20 cellular contexts compared by ENCODE assay signal in genomic region chr5:127306647-127307046, GRCh38. TPM values are rescaled to one million over a fixed set of nuclear protein-coding genes. Genes with fewer than 3 reads are reported as not detected.
A peak's percentile ranks its signal among the peaks of the same experiment; 100 is the strongest.
DNase-seq lines count a peak whose midpoint lies in the region; ATAC-seq and TF ChIP-seq lines count a peak whose summit lies in the region.
"Had no signal": no experiment of that assay in that cellular context is flagged by ENCODE, and none has a peak within 500 bp of the region (broad histone marks: within the 10 kb centered on the region; RNA-seq: fewer than 3 reads in every experiment).

No MANE protein-coding gene starts in this region.

- no peak for TF ChIP-seq CTCF in choroid plexus epithelial cell (conservative IDR thresholded peaks at IDR 0.05; ENCODE audit: low read depth, low read length)

- WGBS in mesenchymal stem cell = 86% methylated on average over 8 of the region's 8 CpGs
- 89 to 90% methylated on average over 8 of the region's 8 CpGs for WGBS in aorta, 2 donors

- DNase-seq in amniotic epithelial cell (ENCODE audit: low read depth) (peak; percentile 44), choroid plexus epithelial cell (ENCODE audit: low read depth) (peak; percentile 54), mesenchymal stem cell (no peak), NCI-H526 (lab: John Stamatoyannopoulos, UW) (no peak), aorta (no peak)
- DNase-seq: ACHN, AML-193, DMS 273 treated with DMSO at 0.1 percent for 48 hours, H7, NCI-H1048, NCI-H146, NCI-H2081 treated with DMSO at 0.1 percent for 48 hours, NCI-H510A treated with DMSO at 0.1 percent for 48 hours had no signal

- H3K18ac ChIP-seq in mesenchymal stem cell (ENCODE audit: low read depth in 1 of 2, low read length in 2 of 2) = no peak overlapping the region

- no peak overlapping the region for H2BK15ac ChIP-seq in mesenchymal stem cell (ENCODE audit: low read depth, poor library complexity, severe bottlenecking)

- intact Hi-C loops in aorta (cut with DNase I) = no loop called here

- ATAC-seq in HG02759 (IDR thresholded peaks at IDR 0.05; ENCODE audit: unreplicated experiment) (no peak), aorta (ENCODE audit: low FRiP score) (no peak), HG03025 (IDR thresholded peaks at IDR 0.05; ENCODE audit: low FRiP score, unreplicated experiment) (no peak)
- ATAC-seq: Panc1, Right ventricle myocardium inferior had no signal

- no peak overlapping the region for H2BK12ac ChIP-seq in mesenchymal stem cell (ENCODE audit: low read length in 2 of 2)

- peak overlapping the region; percentile 94 for H2AK5ac ChIP-seq in mesenchymal stem cell (ENCODE audit: low read length, severe bottlenecking)

- H3K9me3 ChIP-seq in mesenchymal stem cell (ENCODE audit: control insufficient read depth, low read length) = no peaks in the 10 kb centered on the region
- H3K9me3 ChIP-seq in aorta (ENCODE audit: control insufficient read depth, low read length) = peaks cover 1% of the 10 kb centered on the region

- H3K4me3 ChIP-seq in choroid plexus epithelial cell (ENCODE audit: low read depth, low read length) (no peak overlapping the region), mesenchymal stem cell (ENCODE audit: insufficient read depth in 1 of 2, low read depth in 1 of 2, low read length in 2 of 2) (no peak overlapping the region), aorta (ENCODE audit: low read length in 2 of 2) (no peak overlapping the region)
- H3K4me3 ChIP-seq: SK-N-MC had no signal

- H3K27me3 ChIP-seq in mesenchymal stem cell (ENCODE audit: control insufficient read depth in 1 of 2, insufficient read depth in 1 of 2, low read length in 2 of 2) (no peaks in the 10 kb centered on the region), aorta (ENCODE audit: control insufficient read depth in 1 of 2, insufficient read depth in 2 of 2, low read length in 1 of 2) (no peaks in the 10 kb centered on the region)

- H3K4me2 ChIP-seq in mesenchymal stem cell (ENCODE audit: low read length, poor library complexity, severe bottlenecking) = no peak overlapping the region
- H3K4me2 ChIP-seq: KMS-11 had no signal

- H2AFZ ChIP-seq in mesenchymal stem cell (ENCODE audit: low read depth, low read length) = no peak overlapping the region

- no peak overlapping the region for H2BK120ac ChIP-seq in mesenchymal stem cell (ENCODE audit: low read depth, low read length)

- peak overlapping the region; percentile 50 for H4K91ac ChIP-seq in mesenchymal stem cell (ENCODE audit: low read length)

- H3K79me1 ChIP-seq in mesenchymal stem cell (replicated peaks; ENCODE audit: low read length, poor library complexity, severe bottlenecking) = no peaks in the 10 kb centered on the region

- peak overlapping the region in 1 of 2 experiments; percentile 79 for H3K14ac ChIP-seq in mesenchymal stem cell (ENCODE audit: low read length in 2 of 2)

- H3K9ac ChIP-seq in mesenchymal stem cell (ENCODE audit: low read length) = no peak overlapping the region
- H3K9ac ChIP-seq: KMS-11 had no signal

- no peak overlapping the region for H3K4ac ChIP-seq in mesenchymal stem cell (ENCODE audit: low read depth in 1 of 2, low read length in 2 of 2)

- H2BK5ac ChIP-seq in mesenchymal stem cell (ENCODE audit: low read depth, low read length, poor library complexity, severe bottlenecking) = no peak overlapping the region

- H3K36me3 ChIP-seq in mesenchymal stem cell (ENCODE audit: control insufficient read depth in 1 of 2, insufficient read depth in 2 of 2, low read depth in 1 of 2, low read length in 2 of 2) (no peaks in the 10 kb centered on the region), aorta (ENCODE audit: control insufficient read depth in 1 of 2, insufficient read depth in 2 of 2, low read length in 1 of 2) (no peaks in the 10 kb centered on the region)

- peak overlapping the region; percentile 14 for H3K27ac ChIP-seq in mesenchymal stem cell (ENCODE audit: low read length, poor library complexity, severe bottlenecking)
- H3K27ac ChIP-seq in aorta (ENCODE audit: low read depth in 1 of 2, low read length in 2 of 2) = no peak overlapping the region
- H3K27ac ChIP-seq: KMS-11, SK-N-MC had no signal

- H3K23ac ChIP-seq in mesenchymal stem cell (ENCODE audit: low read length in 2 of 2) = peak overlapping the region in 1 of 2 experiments; percentile 94

- H3K4me1 ChIP-seq in mesenchymal stem cell (ENCODE audit: control insufficient read depth, insufficient read depth, low read depth, low read length) = peaks cover 5% of the 10 kb centered on the region
- no peaks in the 10 kb centered on the region for H3K4me1 ChIP-seq in aorta (ENCODE audit: control insufficient read depth in 1 of 2, insufficient read depth in 2 of 2, low read length in 2 of 2)

- no peak overlapping the region for H4K8ac ChIP-seq in mesenchymal stem cell (ENCODE audit: low read length)

RNA-seq across cellular contexts. Expression of gene MEGF10, which starts 16.1 kb away (rescaled TPM):
- 0.03 TPM for polyA plus RNA-seq in mesenchymal stem cell (2013, experiment 1 of 2)
- 0.04 TPM for polyA plus RNA-seq in mesenchymal stem cell (2013, experiment 2 of 2)
- total RNA-seq in aorta = under 1 TPM; 0.52 to 0.72 TPM
- polyA plus RNA-seq in aorta = under 1 TPM in 1 of 2 donors, not detected in 1; 0.05 TPM
- polyA plus RNA-seq: CD14-positive monocyte had no signal

Comparison
In these comparisons a context has a peak if more than half of its experiments do, and no peak if none do; other contexts are left out.
1. DNase-seq: peak in amniotic epithelial cell (single experiment) and choroid plexus epithelial cell (single experiment); none in mesenchymal stem cell (single experiment), NCI-H526 (0 of 2) and aorta (0 of 2).